ENCODE assay signal across 9 cellular contexts in genomic region chr17:18741228-18741627, GRCh38. TPM values are rescaled to one million over a fixed set of nuclear protein-coding genes. Genes with fewer than 3 reads are reported as not detected.
DNase-seq lines count a peak whose midpoint lies in the region; ATAC-seq, FAIRE-seq and TF ChIP-seq lines count a peak whose summit lies in the region.
"Not testable (repeated sequence)": the region's sequence is repeated elsewhere in the genome, so short reads cannot be mapped to it uniquely, and the experiment has no call there.
"Had no signal": no experiment of that assay in that cellular context is flagged by ENCODE, and none has a peak within 500 bp of the region (broad histone marks: within the 10 kb centered on the region; RNA-seq: fewer than 3 reads in every experiment).

No MANE protein-coding gene starts in this region.

- not testable (repeated sequence) for H3K27ac ChIP-seq in PC-3 (ENCODE audit: low read length); endothelial cell of umbilical vein (ENCODE audit: insufficient read depth, low read depth, low read length); upper lobe of right lung

- not testable (repeated sequence) for H3K4me1 Mint-ChIP-seq in WTC11

- dilution Hi-C loops in endothelial cell of umbilical vein (cut with MboI; ENCODE audit: extremely low pct_ligation_motif_present, low sequenced_read_pairs) = not testable (repeated sequence)

- POLR2A ChIA-PET in PC-3 (lab: Charles Lee; ENCODE audit: unreplicated experiment); WTC11 (lab: Charles Lee); endothelial cell of umbilical vein (lab: Charles Lee): not testable (repeated sequence)

- not testable (repeated sequence) for H3K27me3 Mint-ChIP-seq in WTC11 (ENCODE audit: low read depth)

- not testable (repeated sequence) for H3K4me3 ChIP-seq in PC-3 (ENCODE audit: low read length); endothelial cell of umbilical vein (replicated peaks in 1 of 3; ENCODE audit: insufficient read depth in 1 of 3, low read depth in 1 of 3, low read length in 3 of 3); mucosa of descending colon; upper lobe of right lung

- not testable (repeated sequence) for H3K27me3 ChIP-seq in PC-3 (ENCODE audit: low read length); endothelial cell of umbilical vein (ENCODE audit: control insufficient read depth in 2 of 2, insufficient read depth in 2 of 2, low read length in 2 of 2); upper lobe of right lung

- H3F3A ChIP-seq in PC-3 (ENCODE audit: low read length, unreplicated experiment) = not testable (repeated sequence)

- H3K4me1 ChIP-seq in PC-3 (ENCODE audit: insufficient read depth, low read length); endothelial cell of umbilical vein (ENCODE audit: control insufficient read depth, extremely low read depth, insufficient read depth, low read length); mucosa of descending colon (ENCODE audit: low read depth); upper lobe of right lung: not testable (repeated sequence)

- peak; percentile 13; the same call in 1 of the 2 replicates for ATAC-seq in PC-3
- not testable (repeated sequence) for ATAC-seq in WTC11
- ATAC-seq in Right ventricle myocardium superior (ENCODE audit: poor library complexity) = peak; percentile 43
- peak; percentile 91 for ATAC-seq in mucosa of descending colon
- peak; percentile 40 for ATAC-seq in upper lobe of right lung

- H3K9me3 Mint-ChIP-seq in WTC11 = not testable (repeated sequence)

- not testable (repeated sequence) for H2AFZ ChIP-seq in PC-3 (ENCODE audit: low read length); endothelial cell of umbilical vein (ENCODE audit: low read depth, low read length)

- not testable (repeated sequence) for H3K36me3 ChIP-seq in PC-3 (ENCODE audit: low read depth, low read length); endothelial cell of umbilical vein (ENCODE audit: control insufficient read depth in 2 of 2, extremely low read depth in 1 of 2, insufficient read depth in 2 of 2, low read length in 2 of 2); mucosa of descending colon (ENCODE audit: low read depth); upper lobe of right lung

- FAIRE-seq in HTR-8/SVneo (lab: Jason Lieb, UNC) (peak; percentile 65), endothelial cell of umbilical vein (lab: Jason Lieb, UNC) (peak; percentile 26)

- peak overlapping the region; percentile 22; the same call in 1 of the 2 replicates for H3K27ac Mint-ChIP-seq in WTC11

- intact Hi-C loops in PC-3 (cut with micrococcal nuclease); endothelial cell of umbilical vein (cut with micrococcal nuclease); Right ventricle myocardium superior (cut with DNase I); mucosa of descending colon (cut with DNase I, micrococcal nuclease); upper lobe of right lung (cut with DNase I): not testable (repeated sequence)

- H3K36me3 Mint-ChIP-seq in WTC11 = not testable (repeated sequence)

- not testable (repeated sequence) for H4K20me1 ChIP-seq in PC-3 (ENCODE audit: low read length); endothelial cell of umbilical vein (replicated peaks; ENCODE audit: control insufficient read depth, extremely low read depth, insufficient read depth, low read length)

- not testable (repeated sequence) for H3K9me2 ChIP-seq in PC-3 (replicated peaks; ENCODE audit: low read length)

- not testable (repeated sequence) for H3K4me2 ChIP-seq in PC-3 (ENCODE audit: low read length); endothelial cell of umbilical vein (ENCODE audit: insufficient read depth, low read length)

- not testable (repeated sequence) for H3K9ac ChIP-seq in PC-3 (ENCODE audit: low read length); endothelial cell of umbilical vein (replicated peaks; ENCODE audit: extremely low read depth, insufficient read depth, low read length)

- not testable (repeated sequence) for H3K9me3 ChIP-seq in PC-3 (ENCODE audit: low read length); endothelial cell of umbilical vein (replicated peaks; ENCODE audit: control insufficient read depth, insufficient read depth, low read length); mucosa of descending colon; upper lobe of right lung

- BruUV-seq in PC-3 (replicated peaks; lab: Mats Ljungman, UMichigan); endothelial cell of umbilical vein (replicated peaks; lab: Mats Ljungman, UMichigan): not testable (repeated sequence)

- not testable (repeated sequence) for TF ChIP-seq CTCF in PC-3 (conservative IDR thresholded peaks at IDR 0.05; ENCODE audit: low read depth, low read length); WTC11 (IDR thresholded peaks at IDR 0.05); endothelial cell of umbilical vein (IDR thresholded peaks at IDR 0.05; ENCODE audit: extremely low read depth in 1 of 2, insufficient read depth in 1 of 2, low read depth in 1 of 2, low read length in 2 of 2); mucosa of descending colon (IDR thresholded peaks at IDR 0.05); upper lobe of right lung (IDR thresholded peaks at IDR 0.05)

- not testable (repeated sequence) for H3K4me3 Mint-ChIP-seq in WTC11

- not testable (repeated sequence) for H3K9me1 ChIP-seq in endothelial cell of umbilical vein (replicated peaks; ENCODE audit: control insufficient read depth, extremely low read depth, insufficient read depth, low read length)

- DNase-seq in HTR-8/SVneo (ENCODE audit: insufficient read length, low spot score); PC-3; WTC11 (ENCODE audit: low spot score); endothelial cell of umbilical vein (ENCODE audit: low read depth, low spot score); Right ventricle myocardium superior; upper lobe of right lung: not testable (repeated sequence)
- peak in 2 of 3 donors; percentile 5 to 40 for DNase-seq in mucosa of descending colon

- not testable (repeated sequence) for H3K79me2 ChIP-seq in PC-3 (ENCODE audit: low read length); endothelial cell of umbilical vein (ENCODE audit: control insufficient read depth, insufficient read depth, low read length)

- CTCF ChIA-PET in PC-3 (lab: Charles Lee); WTC11 (lab: Charles Lee); endothelial cell of umbilical vein (lab: Charles Lee): not testable (repeated sequence)

- TF ChIP-seq POLR2A in endothelial cell of umbilical vein (IDR thresholded peaks at IDR 0.05; ENCODE audit: low read depth, low read length) = not testable (repeated sequence)

RNA-seq across cellular contexts. Expression of gene FBXW10, which starts 2.6 kb away (rescaled TPM):
- total RNA-seq in PC-3 (2014; rRNA removed) (0.15 TPM in 1 of 2 replicates, not detected in the other), WTC11 (2021) (not detected in 3 replicates), endothelial cell of umbilical vein (not detected in 2 replicates), Right ventricle myocardium superior (0.24 TPM), mucosa of descending colon (not detected), upper lobe of right lung (not detected)
- polyA plus RNA-seq in endothelial cell of umbilical vein = not detected in 2 replicates
- not detected in 2 replicates for polyA plus RNA-seq in endothelial cell of umbilical vein (2011; cell fraction: cytosol; rRNA removed)
- 0.07 and 0.11 TPM in 2 replicates for polyA plus RNA-seq in endothelial cell of umbilical vein (2011; cell fraction: nucleus; rRNA removed)
- not detected in 2 replicates for polyA plus RNA-seq in endothelial cell of umbilical vein (2012)
- polyA minus RNA-seq in endothelial cell of umbilical vein = not detected in 2 replicates
- not detected for polyA minus RNA-seq in endothelial cell of umbilical vein (2011; cell fraction: cytosol; rRNA and poly(A)+ RNA removed)
- not detected in 2 replicates for polyA minus RNA-seq in endothelial cell of umbilical vein (2011; cell fraction: nucleus; rRNA and poly(A)+ RNA removed)
- total RNA-seq: CD4-positive, alpha-beta T cell had no signal
- polyA plus RNA-seq: GM23338 had no signal

RNA-seq across cellular contexts. Expression of gene TVP23B, which starts 39.8 kb away (rescaled TPM):
- total RNA-seq in PC-3 (2014; rRNA removed) (42.2 and 57.9 TPM in 2 replicates), WTC11 (2021) (21.3 to 25.1 TPM (median 21.7 TPM) in 3 replicates), endothelial cell of umbilical vein (29.6 and 34.4 TPM in 2 replicates), Right ventricle myocardium superior (23.6 TPM), mucosa of descending colon (10 to 100 TPM; 34.4 to 42.7 (median 39.9) TPM), upper lobe of right lung (42.1 TPM)
- 11.4 and 16.8 TPM in 2 replicates for polyA plus RNA-seq in endothelial cell of umbilical vein
- polyA plus RNA-seq in endothelial cell of umbilical vein (2011; cell fraction: cytosol; rRNA removed) = 14.1 and 14.9 TPM in 2 replicates
- 12.6 and 18.8 TPM in 2 replicates for polyA plus RNA-seq in endothelial cell of umbilical vein (2011; cell fraction: nucleus; rRNA removed)
- polyA plus RNA-seq in endothelial cell of umbilical vein (2012) = 32.5 and 36.4 TPM in 2 replicates
- polyA minus RNA-seq in endothelial cell of umbilical vein = 28.1 and 35.9 TPM in 2 replicates
- 15.9 TPM for polyA minus RNA-seq in endothelial cell of umbilical vein (2011; cell fraction: cytosol; rRNA and poly(A)+ RNA removed)
- polyA minus RNA-seq in endothelial cell of umbilical vein (2011; cell fraction: nucleus; rRNA and poly(A)+ RNA removed) = 23.8 and 28.3 TPM in 2 replicates

RNA-seq across cellular contexts. Expression of gene FOXO3B, which starts 59.1 kb away (rescaled TPM):
- total RNA-seq in PC-3 (2014; rRNA removed) = 3.5 and 4.4 TPM in 2 replicates
- total RNA-seq in WTC11 (2021) = 9.9 to 11.9 TPM (median 10.7 TPM) in 3 replicates
- total RNA-seq in endothelial cell of umbilical vein = 4.7 and 7.2 TPM in 2 replicates
- 9.1 and 10.0 TPM in 2 replicates for polyA plus RNA-seq in endothelial cell of umbilical vein
- 4.7 and 4.9 TPM in 2 replicates for polyA plus RNA-seq in endothelial cell of umbilical vein (2011; cell fraction: cytosol; rRNA removed)
- polyA plus RNA-seq in endothelial cell of umbilical vein (2011; cell fraction: nucleus; rRNA removed) = 6.1 and 9.4 TPM in 2 replicates
- 3.5 and 4.2 TPM in 2 replicates for polyA plus RNA-seq in endothelial cell of umbilical vein (2012)
- polyA minus RNA-seq in endothelial cell of umbilical vein = 11.7 and 12.2 TPM in 2 replicates
- 1.6 TPM for polyA minus RNA-seq in endothelial cell of umbilical vein (2011; cell fraction: cytosol; rRNA and poly(A)+ RNA removed)
- polyA minus RNA-seq in endothelial cell of umbilical vein (2011; cell fraction: nucleus; rRNA and poly(A)+ RNA removed) = 5.4 and 6.6 TPM in 2 replicates
- 0.91 TPM for total RNA-seq in Right ventricle myocardium superior
- total RNA-seq in mucosa of descending colon = 1 to 10 TPM; 1.9 to 5.0 (median 2.0) TPM
- total RNA-seq in upper lobe of right lung = 3.1 TPM
